13 cellular contexts compared by ENCODE assay signal in genomic region chr14:65421201-65421981, GRCh38. TPM values are rescaled to one million over a fixed set of nuclear protein-coding genes. Genes with fewer than 3 reads are reported as not detected.
DNase-seq lines count a peak whose midpoint lies in the region; ATAC-seq and TF ChIP-seq lines count a peak whose summit lies in the region.
"Had no signal": no experiment of that assay in that cellular context is flagged by ENCODE, and none has a peak within 500 bp of the region (broad histone marks: within the 10 kb centered on the region; RNA-seq: fewer than 3 reads in every experiment).

No MANE protein-coding gene starts in this region.

- peaks cover 13% of the 10 kb centered on the region for H3K4me1 ChIP-seq in ACC112 (ENCODE audit: control insufficient read depth, insufficient read depth, low read length, unreplicated experiment)
- H3K4me1 ChIP-seq in H9 (ENCODE audit: insufficient read depth, low read length): peaks cover 3% of the 10 kb centered on the region; the same call in 1 of the 2 replicates
- peaks cover 9% of the 10 kb centered on the region for H3K4me1 ChIP-seq in adipocyte (ENCODE audit: control insufficient read depth, insufficient read depth, low read length)
- no peaks in the 10 kb centered on the region for H3K4me1 ChIP-seq in adrenal gland (replicated peaks in 1 of 2)
- H3K4me1 ChIP-seq: BLaER1 treated with 17β-estradiol and CSF1 and Interleukin-3, amounts not matched to agents 10 nM and 100 nM; testis had no signal

- no peak overlapping the region for H2BK5ac ChIP-seq in H9 (ENCODE audit: insufficient read length, low read length)

- H3K27ac ChIP-seq in ACC112 (ENCODE audit: low read depth, low read length) (peak overlapping the region; percentile 45), H9 (ENCODE audit: insufficient read length, low read depth, low read length) (no peak overlapping the region), adrenal gland (no peak overlapping the region)
- H3K27ac ChIP-seq: BLaER1 treated with 17β-estradiol and CSF1 and Interleukin-3, amounts not matched to agents 10 nM and 100 nM; testis had no signal

- H4K20me1 ChIP-seq in H9 (ENCODE audit: control insufficient read depth, insufficient read depth, insufficient read length): no peaks in the 10 kb centered on the region

- H3K14ac ChIP-seq in H9 (ENCODE audit: insufficient read depth, low read length): no peak overlapping the region

- no peaks in the 10 kb centered on the region for H3K9me3 ChIP-seq in H9 (ENCODE audit: control insufficient read depth, low read depth, low read length)
- H3K9me3 ChIP-seq in adipocyte (ENCODE audit: control insufficient read depth, low read length): no peaks in the 10 kb centered on the region
- no peaks in the 10 kb centered on the region for H3K9me3 ChIP-seq in adrenal gland (replicated peaks in 1 of 3)
- H3K9me3 ChIP-seq: BLaER1 treated with 17β-estradiol and CSF1 and Interleukin-3, amounts not matched to agents 10 nM and 100 nM; testis had no signal

- H3K36me3 ChIP-seq in ACC112 (ENCODE audit: insufficient read depth, low read length) (no peaks in the 10 kb centered on the region), adipocyte (ENCODE audit: control insufficient read depth, insufficient read depth, low read length, severe bottlenecking) (no peaks in the 10 kb centered on the region), adrenal gland (replicated peaks in 1 of 2) (no peaks in the 10 kb centered on the region)

- H2AK5ac ChIP-seq in H9 (ENCODE audit: insufficient read length, low read length): no peak overlapping the region

- intact Hi-C loops in activated CD4-positive, alpha-beta memory T cell treated with anti-CD3 and anti-CD28 coated beads for 36 hours (cut with micrococcal nuclease): no loop called here
- intact Hi-C loops in adrenal gland (cut with DNase I): no loop called here

- no peaks in the 10 kb centered on the region for H3K23me2 ChIP-seq in H9 (ENCODE audit: insufficient read length, low read depth, low read length, poor library complexity, severe bottlenecking)

- H3T11ph ChIP-seq in H9 (ENCODE audit: low read length): no peak overlapping the region

- TF ChIP-seq POLR2A in adrenal gland (IDR thresholded peaks at IDR 0.05): no peak

- peak overlapping the region; percentile 47 for H2AFZ ChIP-seq in ACC112 (ENCODE audit: low read length, unreplicated experiment)
- H2AFZ ChIP-seq in H9 (ENCODE audit: low read length): no peak overlapping the region

- POLR2A ChIA-PET in activated CD4-positive, alpha-beta memory T cell treated with anti-CD3 and anti-CD28 coated beads for 36 hours (lab: Charles Lee): no interaction called here

- no peak overlapping the region for H2BK12ac ChIP-seq in H9 (ENCODE audit: insufficient read length, low read depth, low read length)

- no peak for DNase-seq in H9
- peak; percentile 78 for DNase-seq in adipocyte (ENCODE audit: low read depth)
- peak; percentile 79 for DNase-seq in iris pigment epithelial cell (ENCODE audit: low read depth)
- no peak for DNase-seq in COR-L47 (lab: John Stamatoyannopoulos, UW)
- DNase-seq in activated CD4-positive, alpha-beta memory T cell treated with anti-CD3 and anti-CD28 coated beads for 36 hours: no peak
- no peak for DNase-seq in adrenal gland
- DNase-seq: activated CD8-positive, alpha-beta T cell treated with anti-CD3 and anti-CD28 coated beads, Interleukin-2, amount 10 ng/mL, durations not matched to agents 7 days and 5 days; left cardiac atrium; NCI-H69; testis had no signal

- peaks cover 11 to 14% of the 10 kb centered on the region in 2 experiments for H3K4me1 Mint-ChIP-seq in H9
- peaks cover 34% of the 10 kb centered on the region for H3K4me1 Mint-ChIP-seq in activated CD4-positive, alpha-beta memory T cell treated with anti-CD3 and anti-CD28 coated beads for 36 hours (ENCODE audit: low read depth)

- CTCF ChIA-PET in activated CD4-positive, alpha-beta memory T cell treated with anti-CD3 and anti-CD28 coated beads for 36 hours (lab: Charles Lee): no interaction called here

- no peak overlapping the region for H3K9ac ChIP-seq in H9 (ENCODE audit: extremely low read depth, insufficient read length, low read length)
- no peak overlapping the region for H3K9ac ChIP-seq in adipocyte (ENCODE audit: low read length)
- H3K9ac ChIP-seq: BLaER1 treated with 17β-estradiol and CSF1 and Interleukin-3, amounts not matched to agents 10 nM and 100 nM had no signal

- H3K79me2 ChIP-seq in ACC112 (ENCODE audit: control insufficient read depth, insufficient read depth, low read length, unreplicated experiment) (peaks cover 68% of the 10 kb centered on the region), H9 (ENCODE audit: insufficient read depth, low read length) (no peaks in the 10 kb centered on the region)

- no peaks in the 10 kb centered on the region for H3K27me3 Mint-ChIP-seq in H9 (ENCODE audit: low read depth)
- H3K27me3 Mint-ChIP-seq in activated CD4-positive, alpha-beta memory T cell treated with anti-CD3 and anti-CD28 coated beads for 36 hours: no peaks in the 10 kb centered on the region

- H3K27me3 ChIP-seq in ACC112 (ENCODE audit: insufficient read depth, low read length) (no peaks in the 10 kb centered on the region), H9 (ENCODE audit: insufficient read depth, low read length) (no peaks in the 10 kb centered on the region), adipocyte (replicated peaks; ENCODE audit: control insufficient read depth, insufficient read depth, low read length) (no peaks in the 10 kb centered on the region), adrenal gland (no peaks in the 10 kb centered on the region)
- H3K27me3 ChIP-seq: BLaER1 treated with 17β-estradiol and CSF1 and Interleukin-3, amounts not matched to agents 10 nM and 100 nM; testis had no signal

- no peak for ATAC-seq in GM21447 (IDR thresholded peaks at IDR 0.05; ENCODE audit: unreplicated experiment)
- ATAC-seq: activated CD8-positive, alpha-beta T cell treated with anti-CD3 and anti-CD28 coated beads, Interleukin-2, amount 10 ng/mL, durations not matched to agents 7 days and 5 days; left cardiac atrium had no signal

- H2BK15ac ChIP-seq in H9 (ENCODE audit: low read depth, low read length): no peak overlapping the region

- 0 out of 2 replicates have a peak overlapping the region, but pooled peaks have one; percentile 23 for H3K4me3 ChIP-seq in ACC112 (ENCODE audit: low read depth, low read length)
- H3K4me3 ChIP-seq in adipocyte (ENCODE audit: low read length): peak overlapping the region; percentile 25
- no peak overlapping the region for H3K4me3 ChIP-seq in adrenal gland
- H3K4me3 ChIP-seq: BLaER1 treated with 17β-estradiol and CSF1 and Interleukin-3, amounts not matched to agents 10 nM and 100 nM; testis had no signal

- H3K9me3 Mint-ChIP-seq in H9: no peaks in the 10 kb centered on the region; a peak in 1 of 5 replicates
- no peaks in the 10 kb centered on the region for H3K9me3 Mint-ChIP-seq in activated CD4-positive, alpha-beta memory T cell treated with anti-CD3 and anti-CD28 coated beads for 36 hours

- H3K56ac ChIP-seq in H9 (ENCODE audit: insufficient read length, low read depth, low read length): no peak overlapping the region

- peaks cover 3% of the 10 kb centered on the region for H3K79me1 ChIP-seq in H9 (ENCODE audit: insufficient read depth, low read depth, low read length, poor library complexity, severe bottlenecking)

- TF ChIP-seq CTCF in H9 (conservative IDR thresholded peaks at IDR 0.05): no peak
- no peak for TF ChIP-seq CTCF in adrenal gland (IDR thresholded peaks at IDR 0.05)

- no peak overlapping the region for H3K23ac ChIP-seq in H9 (ENCODE audit: insufficient read length, low read depth, low read length)

- H3K27ac Mint-ChIP-seq in H9: peak overlapping the region in 2 of 3 experiments; percentile 58 to 69; a peak in 3 of 7 replicates
- H3K27ac Mint-ChIP-seq in activated CD4-positive, alpha-beta memory T cell treated with anti-CD3 and anti-CD28 coated beads for 36 hours: no peak overlapping the region
- H3K27ac Mint-ChIP-seq: activated CD8-positive, alpha-beta T cell treated with anti-CD3 and anti-CD28 coated beads, Interleukin-2, amount 10 ng/mL, durations not matched to agents 7 days and 5 days had no signal

- H4K5ac ChIP-seq in H9 (ENCODE audit: insufficient read length, low read depth, low read length): no peak overlapping the region

- H3K4me2 ChIP-seq in H9 (ENCODE audit: insufficient read depth, insufficient read length, low read length): no peak overlapping the region
- H3K4me2 ChIP-seq: BLaER1 treated with 17β-estradiol and CSF1 and Interleukin-3, amounts not matched to agents 10 nM and 100 nM had no signal

- H2BK120ac ChIP-seq in H9 (ENCODE audit: low read depth, low read length, poor library complexity, severe bottlenecking): no peak overlapping the region

- no peak overlapping the region for H3K4ac ChIP-seq in H9 (ENCODE audit: low read depth, low read length)

- no peak overlapping the region for H3K4me3 Mint-ChIP-seq in H9
- H3K4me3 Mint-ChIP-seq in activated CD4-positive, alpha-beta memory T cell treated with anti-CD3 and anti-CD28 coated beads for 36 hours: no peak overlapping the region
- H3K4me3 Mint-ChIP-seq: activated CD8-positive, alpha-beta T cell treated with anti-CD3 and anti-CD28 coated beads, Interleukin-2, amount 10 ng/mL, durations not matched to agents 7 days and 5 days had no signal

- no peak overlapping the region for H3K18ac ChIP-seq in H9 (ENCODE audit: insufficient read length, low read depth, low read length)

- no peak overlapping the region for H2BK20ac ChIP-seq in H9 (ENCODE audit: low read depth, low read length, poor library complexity, severe bottlenecking)

- no CpG with 5 or more reads among the region's 10 CpGs for WGBS in H9 (ENCODE audit: extremely low coverage, insufficient read length, low lambda C conversion rate)
- WGBS in adrenal gland, 4 donors: 90 to 94% (median 92%) methylated on average over 10 of the region's 10 CpGs

- no peak overlapping the region for H4K91ac ChIP-seq in H9 (ENCODE audit: insufficient read length, low read depth, low read length)

- no peak overlapping the region for H4K8ac ChIP-seq in H9 (replicated peaks; ENCODE audit: insufficient read length, low read depth, low read length)

- H3K36me3 Mint-ChIP-seq in H9 (ENCODE audit: insufficient read depth in 1 of 3, low read depth in 3 of 3): peaks cover 0 to 7% (median 0%) of the 10 kb centered on the region in 3 experiments; a peak in 1 of 7 replicates
- peaks cover 7% of the 10 kb centered on the region for H3K36me3 Mint-ChIP-seq in activated CD4-positive, alpha-beta memory T cell treated with anti-CD3 and anti-CD28 coated beads for 36 hours

RNA-seq across cellular contexts. Expression of gene FUT8, which starts 8.9 kb away (rescaled TPM):
- 43.9 and 44.3 TPM in 2 replicates for total RNA-seq in H9 (2021)
- total RNA-seq in activated CD4-positive, alpha-beta memory T cell treated with anti-CD3 and anti-CD28 coated beads for 36 hours: 10 to 100 TPM; 50.7 to 51.4 TPM
- 10 to 100 TPM; 14.3 to 32.1 (median 24.1) TPM for total RNA-seq in adrenal gland
- polyA plus RNA-seq in adrenal gland: 10 to 100 TPM in 1 of 3 donors, 1 to 10 TPM in 2; 7.8 to 19.1 (median 8.4) TPM

Comparison
In these comparisons a context has a peak if more than half of its experiments do, and no peak if none do; other contexts are left out.
1. H3K4me3 ChIP-seq: peak in ACC112 (single experiment) and adipocyte (single experiment); none in adrenal gland (0 of 4).
2. DNase-seq: peak in adipocyte (single experiment) and iris pigment epithelial cell (single experiment); none in H9 (single experiment), COR-L47 (single experiment), activated CD4-positive, alpha-beta memory T cell treated with anti-CD3 and anti-CD28 coated beads for 36 hours (single experiment) and adrenal gland (0 of 7).